Comparison of ENCODE assay signal across 1 cellular context in the genomic region with DNA sequence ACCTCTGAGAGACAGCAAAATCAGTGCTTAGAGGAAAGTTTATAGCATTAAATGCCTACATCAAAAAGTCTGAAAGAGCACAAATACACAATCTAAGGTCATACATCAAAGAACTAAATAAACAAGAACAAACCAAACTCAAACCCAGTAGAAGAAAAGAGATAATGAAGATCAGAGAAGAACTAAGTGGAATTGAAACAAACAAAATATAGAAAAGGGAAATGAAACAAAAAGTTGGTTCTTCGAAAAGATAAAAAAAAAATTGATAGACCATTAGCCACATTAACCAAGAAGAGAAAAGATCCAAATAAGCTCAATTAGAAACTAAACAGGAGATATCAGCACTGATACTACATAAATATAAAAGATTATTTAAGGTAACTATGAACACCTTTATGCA.
TF ChIP-seq lines count a peak whose summit lies in the region.

No MANE protein-coding gene starts in this region.

TF ChIP-seq in GM23338, 12 proteins besides CTCF, POLR2A, EP300 and RAD21 (continued from another document):
- TF ChIP-seq ZNF331 (CRISPR knock-in tag; IDR thresholded peaks at IDR 0.05; ENCODE audit: low read depth) (no peak), CREB1 (CRISPR knock-in tag; IDR thresholded peaks at IDR 0.05; ENCODE audit: low read depth) (no peak)
